ENCODE assay signal across 1 cellular context in the genomic region with DNA sequence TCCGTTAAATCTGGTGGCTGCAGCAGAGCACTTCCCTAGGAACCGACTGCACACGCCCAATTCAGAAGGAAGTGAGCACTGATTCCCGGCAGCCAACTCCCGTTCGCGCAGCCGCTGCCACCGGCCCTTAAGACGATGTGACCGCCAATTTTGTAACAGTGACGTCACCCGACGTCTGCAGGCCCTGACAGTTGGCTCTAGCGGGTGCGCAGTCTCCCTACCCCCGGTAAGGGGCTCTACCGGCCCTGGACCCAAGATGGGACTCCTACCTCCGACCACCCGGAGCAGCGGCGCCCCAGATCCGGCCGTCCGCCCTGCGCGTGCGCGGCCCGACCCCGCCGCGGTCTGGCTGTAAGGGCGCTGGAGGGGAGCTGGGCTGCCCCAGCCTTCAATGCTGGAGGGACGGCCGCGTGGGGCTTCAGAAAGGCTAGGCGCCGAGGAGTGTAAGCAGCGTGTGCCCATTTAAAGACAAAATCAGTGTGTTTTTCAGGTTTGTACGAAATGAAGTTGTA.
A peak's percentile ranks its signal among the peaks of the same experiment; 100 is the strongest.
TF ChIP-seq lines count a peak whose summit lies in the region.

No MANE protein-coding gene starts in this region.

TF ChIP-seq in IMR-90, 13 proteins besides CTCF, POLR2A, EP300 and RAD21:
- TF ChIP-seq FOS (IDR thresholded peaks at IDR 0.05; ENCODE audit: low read depth, low read length) (peak; percentile 12; the same call in 1 of the 2 replicates), CEBPB (IDR thresholded peaks at IDR 0.05; ENCODE audit: low read depth, low read length) (peak; percentile 23; the same call in 1 of the 2 replicates)
- TF ChIP-seq, protein P1, sequence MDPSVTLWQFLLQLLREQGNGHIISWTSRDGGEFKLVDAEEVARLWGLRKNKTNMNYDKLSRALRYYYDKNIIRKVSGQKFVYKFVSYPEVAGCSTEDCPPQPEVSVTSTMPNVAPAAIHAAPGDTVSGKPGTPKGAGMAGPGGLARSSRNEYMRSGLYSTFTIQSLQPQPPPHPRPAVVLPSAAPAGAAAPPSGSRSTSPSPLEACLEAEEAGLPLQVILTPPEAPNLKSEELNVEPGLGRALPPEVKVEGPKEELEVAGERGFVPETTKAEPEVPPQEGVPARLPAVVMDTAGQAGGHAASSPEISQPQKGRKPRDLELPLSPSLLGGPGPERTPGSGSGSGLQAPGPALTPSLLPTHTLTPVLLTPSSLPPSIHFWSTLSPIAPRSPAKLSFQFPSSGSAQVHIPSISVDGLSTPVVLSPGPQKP (IDR thresholded peaks at IDR 0.05; ENCODE audit: borderline replicate concordance, low read depth, low read length), result no peak
- TF ChIP-seq, protein P2, sequence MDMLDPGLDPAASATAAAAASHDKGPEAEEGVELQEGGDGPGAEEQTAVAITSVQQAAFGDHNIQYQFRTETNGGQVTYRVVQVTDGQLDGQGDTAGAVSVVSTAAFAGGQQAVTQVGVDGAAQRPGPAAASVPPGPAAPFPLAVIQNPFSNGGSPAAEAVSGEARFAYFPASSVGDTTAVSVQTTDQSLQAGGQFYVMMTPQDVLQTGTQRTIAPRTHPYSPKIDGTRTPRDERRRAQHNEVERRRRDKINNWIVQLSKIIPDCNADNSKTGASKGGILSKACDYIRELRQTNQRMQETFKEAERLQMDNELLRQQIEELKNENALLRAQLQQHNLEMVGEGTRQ (IDR thresholded peaks at IDR 0.05; ENCODE audit: low read depth, low read length), result no peak
